Comparison of ENCODE assay signal across 14 cellular contexts in genomic region chr22:43313497-43314474, GRCh38. TPM values are rescaled to one million over a fixed set of nuclear protein-coding genes. Genes with fewer than 3 reads are reported as not detected.
DNase-seq lines count a peak whose midpoint lies in the region; ATAC-seq and TF ChIP-seq lines count a peak whose summit lies in the region.
"Had no signal": no experiment of that assay in that cellular context is flagged by ENCODE, and none has a peak within 500 bp of the region (broad histone marks: within the 10 kb centered on the region; RNA-seq: fewer than 3 reads in every experiment).

No MANE protein-coding gene starts in this region.

- H3K4me3 ChIP-seq in SK-N-MC (peak overlapping the region; percentile 2; the same call in 1 of the 2 replicates), right cardiac atrium (ENCODE audit: low read length) (no peak overlapping the region)
- H3K4me3 ChIP-seq: K562 had no signal

- H3K4me1 ChIP-seq in right cardiac atrium (ENCODE audit: control insufficient read depth, insufficient read depth, low read length), result peaks cover 3% of the 10 kb centered on the region

- intact Hi-C loops in right cardiac atrium (cut with DNase I), result no loop called here

- no peak for TF ChIP-seq CTCF in GM13977 (IDR thresholded peaks at IDR 0.05; ENCODE audit: extremely low read depth, insufficient read depth, missing control alignments)

- POLR2A ChIA-PET in HEK293T (lab: Yijun Ruan, JAX), result interaction anchor here (1.0 to 1.2 kb wide), 2 partner anchors 10 to 11 kb away, joined by 3 read pairs; no protein-coding TSS in a partner anchor

- H3K27ac ChIP-seq in SK-N-MC (no peak overlapping the region; the same call in 1 of the 2 replicates), right cardiac atrium (ENCODE audit: low read length) (no peak overlapping the region)

- no peaks in the 10 kb centered on the region for H3K27me3 ChIP-seq in right cardiac atrium (ENCODE audit: control insufficient read depth, insufficient read depth)

- in situ Hi-C loops in GM13977 (cut with MboI; ENCODE audit: low pct_unique_long_range_greater_than_20kb, low sequenced_read_pairs, unreplicated experiment), result no loop called here

- H3K9me3 ChIP-seq in SK-N-MC (ENCODE audit: low read depth, low read length), result no peaks in the 10 kb centered on the region
- H3K9me3 ChIP-seq in right cardiac atrium (ENCODE audit: control insufficient read depth, low read length), result no peaks in the 10 kb centered on the region

- no peaks in the 10 kb centered on the region for H3K36me3 ChIP-seq in SK-N-MC (ENCODE audit: insufficient read depth, low read length)

- ATAC-seq in right cardiac atrium, result no peak
- ATAC-seq: K562; stimulated activated effector memory CD8-positive, alpha-beta T cell treated with anti-CD3 and anti-CD28 coated beads, Interleukin-12 subunit alpha, Interleukin-12 subunit beta, amount 100 ng/mL, for 72 hours had no signal

- CTCF ChIA-PET in HEK293T (lab: Yijun Ruan, JAX), result interaction anchor here (0.6 to 1.6 kb wide), 3 partner anchors 11 to 41 kb away, joined by 3 to 4 read pairs (median 3); no protein-coding TSS in a partner anchor

- no peak overlapping the region for H3K9ac ChIP-seq in SK-N-MC (ENCODE audit: insufficient read length)

- WGBS in right cardiac atrium, result 67% methylated on average over 9 of the region's 9 CpGs

- DNase-seq in HEK293T (ENCODE audit: extremely low spot score), result peak; percentile 34
- no peak for DNase-seq in SK-N-MC (ENCODE audit: low read depth, low spot score)
- peak in 2 of 3 donors; percentile 60 to 80 for DNase-seq in right cardiac atrium
- DNase-seq in stromal cell of bone marrow (ENCODE audit: low read depth), result peak; percentile 48
- no peak for DNase-seq in GM13977 (ENCODE audit: low spot score)
- no peak for DNase-seq in NAMALWA (ENCODE audit: low spot score)
- DNase-seq in medulla oblongata (ENCODE audit: extremely low spot score), result no peak
- no peak for DNase-seq in AG20443 (ENCODE audit: low spot score)
- DNase-seq: activated CD4-positive, alpha-beta T cell treated with anti-CD3 and anti-CD28 coated beads for 1 hour; H9; NCI-H524 treated with DMSO at 0.1 percent for 48 hours had no signal

TF ChIP-seq in HEK293T, 16 proteins besides CTCF, POLR2A, EP300 and RAD21:
- TF ChIP-seq ZNF384 (IDR thresholded peaks at IDR 0.05) (no peak), PKNOX1 (IDR thresholded peaks at IDR 0.05) (peak; percentile 74; the same call in 1 of the 2 replicates), FOXK2 (IDR thresholded peaks at IDR 0.05) (no peak)
TF ChIP-seq in HEK293T: peak in this region for 1.

RNA-seq across cellular contexts. Expression of gene SCUBE1, which starts 29.4 kb away (rescaled TPM):
- 1 to 10 TPM in 1 of 4 donors, under 1 TPM in 2, not detected in 1; 0.03 to 1.3 (median 0.31) TPM for total RNA-seq in right cardiac atrium
- polyA plus RNA-seq in right cardiac atrium, result 0.34 TPM
- total RNA-seq: activated T-helper 1 cell treated with anti-CD3 and anti-CD28 coated beads, Interleukin-12 subunit alpha, Interleukin-12 subunit beta, Interleukin-2, Interleukin-4 antibody, amounts not matched to agents 30 ng/mL and 10 ng/mL and 1 ng/mL, durations not matched to agents 14 hours and 24 hours and 36 hours had no signal

Comparison
In these comparisons a context has a peak if more than half of its experiments do, and no peak if none do; other contexts are left out.
1. DNase-seq: peak in HEK293T (single experiment), right cardiac atrium (2 of 3) and stromal cell of bone marrow (single experiment); none in SK-N-MC (single experiment), GM13977 (single experiment), NAMALWA (single experiment), medulla oblongata (single experiment) and AG20443 (single experiment).